ENCODE assay signal across 1 cellular context in genomic region chr12:57416039-57416996, GRCh38.
A peak's percentile ranks its signal among the peaks of the same experiment; 100 is the strongest.
TF ChIP-seq lines count a peak whose summit lies in the region.

No MANE protein-coding gene starts in this region.

TF ChIP-seq in K562, 482 proteins besides CTCF, POLR2A, EP300 and RAD21:
- TF ChIP-seq ATF3 (IDR thresholded peaks at IDR 0.05): peak; percentile 70
- TF ChIP-seq ATF3 (CRISPR knock-in tag; conservative IDR thresholded peaks at IDR 0.05): no peak
- 0 out of 2 replicates have a peak, but pooled peaks have one; percentile 27 for TF ChIP-seq ARID1B (IDR thresholded peaks at IDR 0.05)
- TF ChIP-seq FOSL1 (tag; conservative IDR thresholded peaks at IDR 0.05): peak; percentile 35; the same call in 1 of the 2 replicates
- no peak for TF ChIP-seq XRCC3 (IDR thresholded peaks at IDR 0.05)
- no peak for TF ChIP-seq SNIP1 (IDR thresholded peaks at IDR 0.05; ENCODE audit: low read depth)
- TF ChIP-seq TFAP4 (CRISPR knock-in tag; IDR thresholded peaks at IDR 0.05; ENCODE audit: borderline replicate concordance): peak; percentile 51; the same call in 1 of the 2 replicates
- 0 out of 2 replicates have a peak, but pooled peaks have one; percentile 56 for TF ChIP-seq ZNF740 (CRISPR knock-in tag; IDR thresholded peaks at IDR 0.05)
- TF ChIP-seq ZNF740 (tag; IDR thresholded peaks at IDR 0.05): no peak
- TF ChIP-seq ZNF121 (CRISPR knock-in tag; conservative IDR thresholded peaks at IDR 0.05): peak; percentile 57
TF ChIP-seq in K562: peak in this region for 6.
